Comparison of ENCODE assay signal across 14 cellular contexts in genomic region chr1:92410706-92411105, GRCh38.
DNase-seq lines count a peak whose midpoint lies in the region; ATAC-seq and TF ChIP-seq lines count a peak whose summit lies in the region.
"Had no signal": no experiment of that assay in that cellular context is flagged by ENCODE, and none has a peak within 500 bp of the region (broad histone marks: within the 10 kb centered on the region; RNA-seq: fewer than 3 reads in every experiment).

No MANE protein-coding gene starts in this region.

- intact Hi-C loops in left ventricle myocardium inferior (cut with micrococcal nuclease), result no loop called here

- H3K9me3 ChIP-seq in thymus (ENCODE audit: control insufficient read depth), result no peaks in the 10 kb centered on the region
- no peaks in the 10 kb centered on the region for H3K9me3 ChIP-seq in left ventricle myocardium inferior (replicated peaks)

- H3K4me1 ChIP-seq in thymus (ENCODE audit: control insufficient read depth, insufficient read depth, low read length), result peaks cover 28% of the 10 kb centered on the region
- H3K4me1 ChIP-seq in left ventricle myocardium inferior, result no peaks in the 10 kb centered on the region

- no peak for TF ChIP-seq CTCF in left ventricle myocardium inferior (IDR thresholded peaks at IDR 0.05; ENCODE audit: borderline replicate concordance)

- no peak for ATAC-seq in GM21529 (IDR thresholded peaks at IDR 0.05; ENCODE audit: unreplicated experiment)
- ATAC-seq: left lobe of liver had no signal

- peak; percentile 27 for DNase-seq in activated naive CD4-positive, alpha-beta T cell treated with Interleukin-2 at 50 U/mL for 16 hours
- no peak for DNase-seq in activated naive CD4-positive, alpha-beta T cell treated with anti-CD3 and anti-CD28 coated beads, Interleukin-2, amount 50 U/mL, for 16 hours
- DNase-seq in activated T-cell treated with anti-CD3 and anti-CD28 coated beads for 24 hours (ENCODE audit: low read depth) (peak; percentile 4), NCI-H524 treated with DMSO at 0.1 percent for 48 hours (lab: John Stamatoyannopoulos, UW) (no peak), left ventricle myocardium inferior (no peak)
- DNase-seq in effector CD4-positive, alpha-beta T cell, result peak; percentile 13
- DNase-seq: DMS79 treated with DMSO at 0.1 percent for 48 hours, NCI-H1436 treated with DMSO at 0.1 percent for 48 hours, NCI-H526 treated with DMSO at 0.1 percent for 48 hours, SIG-M5 had no signal

- 3% methylated on average over 3 of the region's 3 CpGs for WGBS in thymus

- H3K36me3 ChIP-seq in thymus (ENCODE audit: control insufficient read depth, insufficient read depth) (no peaks in the 10 kb centered on the region), left ventricle myocardium inferior (no peaks in the 10 kb centered on the region)

- H3K27me3 ChIP-seq in thymus (ENCODE audit: control insufficient read depth, insufficient read depth) (no peaks in the 10 kb centered on the region), left ventricle myocardium inferior (ENCODE audit: low read depth) (no peaks in the 10 kb centered on the region)

- H3K27ac ChIP-seq in thymus (ENCODE audit: low read depth) (peak overlapping the region; percentile 25), left ventricle myocardium inferior (replicated peaks) (no peak overlapping the region)
- H3K27ac ChIP-seq: skin epidermis had no signal

- no peak overlapping the region for H3K4me3 ChIP-seq in thymus (ENCODE audit: low read length)
- H3K4me3 ChIP-seq in left ventricle myocardium inferior, result no peak overlapping the region
- H3K4me3 ChIP-seq: skin epidermis had no signal

Comparison
In these comparisons a context has a peak if more than half of its experiments do, and no peak if none do; other contexts are left out.
1. DNase-seq: peak in activated naive CD4-positive, alpha-beta T cell treated with Interleukin-2 at 50 U/mL for 16 hours (single experiment), activated T-cell treated with anti-CD3 and anti-CD28 coated beads for 24 hours (single experiment) and effector CD4-positive, alpha-beta T cell (single experiment); none in activated naive CD4-positive, alpha-beta T cell treated with anti-CD3 and anti-CD28 coated beads, Interleukin-2, amount 50 U/mL, for 16 hours (single experiment), NCI-H524 treated with DMSO at 0.1 percent for 48 hours (single experiment) and left ventricle myocardium inferior (single experiment).